In the genomic region with DNA sequence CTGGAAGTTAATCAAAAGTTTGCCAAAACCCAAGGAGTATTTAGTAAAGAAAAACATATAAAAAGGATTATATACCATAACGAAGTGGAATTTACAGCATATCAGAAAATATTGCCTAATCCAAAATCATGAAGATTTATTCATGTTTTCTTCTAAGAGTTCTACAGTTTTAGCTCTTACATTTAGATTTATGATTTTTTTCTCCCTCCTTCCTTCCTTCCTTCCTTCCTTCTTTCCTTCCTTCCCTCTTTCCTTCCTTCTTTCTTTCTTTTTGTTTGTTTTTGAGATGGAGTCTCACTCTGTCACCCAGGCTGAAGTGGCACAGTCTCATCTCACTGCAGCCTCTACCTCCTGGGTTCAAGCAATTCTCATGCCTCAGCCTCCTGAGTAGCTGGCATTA, we compare ENCODE assay signal across 2 cellular contexts.
TF ChIP-seq lines count a peak whose summit lies in the region.

No MANE protein-coding gene starts in this region.

TF ChIP-seq in HEK293, 187 proteins besides CTCF, POLR2A, EP300 and RAD21 (continued from another document):
- peak; percentile 85 for TF ChIP-seq ZNF366 (tag by site-specific recombination; conservative IDR thresholded peaks at IDR 0.05)

TF ChIP-seq in K562, 482 proteins besides CTCF, POLR2A, EP300 and RAD21 (continued from another document):
- TF ChIP-seq, protein P1, sequence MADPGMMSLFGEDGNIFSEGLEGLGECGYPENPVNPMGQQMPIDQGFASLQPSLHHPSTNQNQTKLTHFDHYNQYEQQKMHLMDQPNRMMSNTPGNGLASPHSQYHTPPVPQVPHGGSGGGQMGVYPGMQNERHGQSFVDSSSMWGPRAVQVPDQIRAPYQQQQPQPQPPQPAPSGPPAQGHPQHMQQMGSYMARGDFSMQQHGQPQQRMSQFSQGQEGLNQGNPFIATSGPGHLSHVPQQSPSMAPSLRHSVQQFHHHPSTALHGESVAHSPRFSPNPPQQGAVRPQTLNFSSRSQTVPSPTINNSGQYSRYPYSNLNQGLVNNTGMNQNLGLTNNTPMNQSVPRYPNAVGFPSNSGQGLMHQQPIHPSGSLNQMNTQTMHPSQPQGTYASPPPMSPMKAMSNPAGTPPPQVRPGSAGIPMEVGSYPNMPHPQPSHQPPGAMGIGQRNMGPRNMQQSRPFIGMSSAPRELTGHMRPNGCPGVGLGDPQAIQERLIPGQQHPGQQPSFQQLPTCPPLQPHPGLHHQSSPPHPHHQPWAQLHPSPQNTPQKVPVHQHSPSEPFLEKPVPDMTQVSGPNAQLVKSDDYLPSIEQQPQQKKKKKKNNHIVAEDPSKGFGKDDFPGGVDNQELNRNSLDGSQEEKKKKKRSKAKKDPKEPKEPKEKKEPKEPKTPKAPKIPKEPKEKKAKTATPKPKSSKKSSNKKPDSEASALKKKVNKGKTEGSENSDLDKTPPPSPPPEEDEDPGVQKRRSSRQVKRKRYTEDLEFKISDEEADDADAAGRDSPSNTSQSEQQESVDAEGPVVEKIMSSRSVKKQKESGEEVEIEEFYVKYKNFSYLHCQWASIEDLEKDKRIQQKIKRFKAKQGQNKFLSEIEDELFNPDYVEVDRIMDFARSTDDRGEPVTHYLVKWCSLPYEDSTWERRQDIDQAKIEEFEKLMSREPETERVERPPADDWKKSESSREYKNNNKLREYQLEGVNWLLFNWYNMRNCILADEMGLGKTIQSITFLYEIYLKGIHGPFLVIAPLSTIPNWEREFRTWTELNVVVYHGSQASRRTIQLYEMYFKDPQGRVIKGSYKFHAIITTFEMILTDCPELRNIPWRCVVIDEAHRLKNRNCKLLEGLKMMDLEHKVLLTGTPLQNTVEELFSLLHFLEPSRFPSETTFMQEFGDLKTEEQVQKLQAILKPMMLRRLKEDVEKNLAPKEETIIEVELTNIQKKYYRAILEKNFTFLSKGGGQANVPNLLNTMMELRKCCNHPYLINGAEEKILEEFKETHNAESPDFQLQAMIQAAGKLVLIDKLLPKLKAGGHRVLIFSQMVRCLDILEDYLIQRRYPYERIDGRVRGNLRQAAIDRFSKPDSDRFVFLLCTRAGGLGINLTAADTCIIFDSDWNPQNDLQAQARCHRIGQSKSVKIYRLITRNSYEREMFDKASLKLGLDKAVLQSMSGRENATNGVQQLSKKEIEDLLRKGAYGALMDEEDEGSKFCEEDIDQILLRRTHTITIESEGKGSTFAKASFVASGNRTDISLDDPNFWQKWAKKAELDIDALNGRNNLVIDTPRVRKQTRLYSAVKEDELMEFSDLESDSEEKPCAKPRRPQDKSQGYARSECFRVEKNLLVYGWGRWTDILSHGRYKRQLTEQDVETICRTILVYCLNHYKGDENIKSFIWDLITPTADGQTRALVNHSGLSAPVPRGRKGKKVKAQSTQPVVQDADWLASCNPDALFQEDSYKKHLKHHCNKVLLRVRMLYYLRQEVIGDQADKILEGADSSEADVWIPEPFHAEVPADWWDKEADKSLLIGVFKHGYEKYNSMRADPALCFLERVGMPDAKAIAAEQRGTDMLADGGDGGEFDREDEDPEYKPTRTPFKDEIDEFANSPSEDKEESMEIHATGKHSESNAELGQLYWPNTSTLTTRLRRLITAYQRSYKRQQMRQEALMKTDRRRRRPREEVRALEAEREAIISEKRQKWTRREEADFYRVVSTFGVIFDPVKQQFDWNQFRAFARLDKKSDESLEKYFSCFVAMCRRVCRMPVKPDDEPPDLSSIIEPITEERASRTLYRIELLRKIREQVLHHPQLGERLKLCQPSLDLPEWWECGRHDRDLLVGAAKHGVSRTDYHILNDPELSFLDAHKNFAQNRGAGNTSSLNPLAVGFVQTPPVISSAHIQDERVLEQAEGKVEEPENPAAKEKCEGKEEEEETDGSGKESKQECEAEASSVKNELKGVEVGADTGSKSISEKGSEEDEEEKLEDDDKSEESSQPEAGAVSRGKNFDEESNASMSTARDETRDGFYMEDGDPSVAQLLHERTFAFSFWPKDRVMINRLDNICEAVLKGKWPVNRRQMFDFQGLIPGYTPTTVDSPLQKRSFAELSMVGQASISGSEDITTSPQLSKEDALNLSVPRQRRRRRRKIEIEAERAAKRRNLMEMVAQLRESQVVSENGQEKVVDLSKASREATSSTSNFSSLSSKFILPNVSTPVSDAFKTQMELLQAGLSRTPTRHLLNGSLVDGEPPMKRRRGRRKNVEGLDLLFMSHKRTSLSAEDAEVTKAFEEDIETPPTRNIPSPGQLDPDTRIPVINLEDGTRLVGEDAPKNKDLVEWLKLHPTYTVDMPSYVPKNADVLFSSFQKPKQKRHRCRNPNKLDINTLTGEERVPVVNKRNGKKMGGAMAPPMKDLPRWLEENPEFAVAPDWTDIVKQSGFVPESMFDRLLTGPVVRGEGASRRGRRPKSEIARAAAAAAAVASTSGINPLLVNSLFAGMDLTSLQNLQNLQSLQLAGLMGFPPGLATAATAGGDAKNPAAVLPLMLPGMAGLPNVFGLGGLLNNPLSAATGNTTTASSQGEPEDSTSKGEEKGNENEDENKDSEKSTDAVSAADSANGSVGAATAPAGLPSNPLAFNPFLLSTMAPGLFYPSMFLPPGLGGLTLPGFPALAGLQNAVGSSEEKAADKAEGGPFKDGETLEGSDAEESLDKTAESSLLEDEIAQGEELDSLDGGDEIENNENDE (IDR thresholded peaks at IDR 0.05; ENCODE audit: low read depth, low read length) = no peak
- TF ChIP-seq ZNF583 (CRISPR knock-in tag; IDR thresholded peaks at IDR 0.05) = peak; percentile 92
- TF ChIP-seq, protein P2, sequence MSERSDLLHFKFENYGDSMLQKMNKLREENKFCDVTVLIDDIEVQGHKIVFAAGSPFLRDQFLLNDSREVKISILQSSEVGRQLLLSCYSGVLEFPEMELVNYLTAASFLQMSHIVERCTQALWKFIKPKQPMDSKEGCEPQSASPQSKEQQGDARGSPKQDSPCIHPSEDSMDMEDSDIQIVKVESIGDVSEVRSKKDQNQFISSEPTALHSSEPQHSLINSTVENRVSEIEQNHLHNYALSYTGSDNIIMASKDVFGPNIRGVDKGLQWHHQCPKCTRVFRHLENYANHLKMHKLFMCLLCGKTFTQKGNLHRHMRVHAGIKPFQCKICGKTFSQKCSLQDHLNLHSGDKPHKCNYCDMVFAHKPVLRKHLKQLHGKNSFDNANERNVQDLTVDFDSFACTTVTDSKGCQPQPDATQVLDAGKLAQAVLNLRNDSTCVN (CRISPR knock-in tag; IDR thresholded peaks at IDR 0.05) = no peak
- TF ChIP-seq, protein P3, sequence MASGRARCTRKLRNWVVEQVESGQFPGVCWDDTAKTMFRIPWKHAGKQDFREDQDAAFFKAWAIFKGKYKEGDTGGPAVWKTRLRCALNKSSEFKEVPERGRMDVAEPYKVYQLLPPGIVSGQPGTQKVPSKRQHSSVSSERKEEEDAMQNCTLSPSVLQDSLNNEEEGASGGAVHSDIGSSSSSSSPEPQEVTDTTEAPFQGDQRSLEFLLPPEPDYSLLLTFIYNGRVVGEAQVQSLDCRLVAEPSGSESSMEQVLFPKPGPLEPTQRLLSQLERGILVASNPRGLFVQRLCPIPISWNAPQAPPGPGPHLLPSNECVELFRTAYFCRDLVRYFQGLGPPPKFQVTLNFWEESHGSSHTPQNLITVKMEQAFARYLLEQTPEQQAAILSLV (tag; IDR thresholded peaks at IDR 0.05) = no peak
- no peak for TF ChIP-seq TCF3 (CRISPR knock-in tag; IDR thresholded peaks at IDR 0.05)
- no peak for TF ChIP-seq KLF6 (CRISPR knock-in tag; IDR thresholded peaks at IDR 0.05; ENCODE audit: borderline replicate concordance)
- TF ChIP-seq, protein P4, sequence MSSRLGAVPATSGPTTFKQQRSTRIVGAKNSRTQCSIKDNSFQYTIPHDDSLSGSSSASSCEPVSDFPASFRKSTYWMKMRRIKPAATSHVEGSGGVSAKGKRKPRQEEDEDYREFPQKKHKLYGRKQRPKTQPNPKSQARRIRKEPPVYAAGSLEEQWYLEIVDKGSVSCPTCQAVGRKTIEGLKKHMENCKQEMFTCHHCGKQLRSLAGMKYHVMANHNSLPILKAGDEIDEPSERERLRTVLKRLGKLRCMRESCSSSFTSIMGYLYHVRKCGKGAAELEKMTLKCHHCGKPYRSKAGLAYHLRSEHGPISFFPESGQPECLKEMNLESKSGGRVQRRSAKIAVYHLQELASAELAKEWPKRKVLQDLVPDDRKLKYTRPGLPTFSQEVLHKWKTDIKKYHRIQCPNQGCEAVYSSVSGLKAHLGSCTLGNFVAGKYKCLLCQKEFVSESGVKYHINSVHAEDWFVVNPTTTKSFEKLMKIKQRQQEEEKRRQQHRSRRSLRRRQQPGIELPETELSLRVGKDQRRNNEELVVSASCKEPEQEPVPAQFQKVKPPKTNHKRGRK (tag; IDR thresholded peaks at IDR 0.05) = peak; percentile 67
- TF ChIP-seq, protein P5, sequence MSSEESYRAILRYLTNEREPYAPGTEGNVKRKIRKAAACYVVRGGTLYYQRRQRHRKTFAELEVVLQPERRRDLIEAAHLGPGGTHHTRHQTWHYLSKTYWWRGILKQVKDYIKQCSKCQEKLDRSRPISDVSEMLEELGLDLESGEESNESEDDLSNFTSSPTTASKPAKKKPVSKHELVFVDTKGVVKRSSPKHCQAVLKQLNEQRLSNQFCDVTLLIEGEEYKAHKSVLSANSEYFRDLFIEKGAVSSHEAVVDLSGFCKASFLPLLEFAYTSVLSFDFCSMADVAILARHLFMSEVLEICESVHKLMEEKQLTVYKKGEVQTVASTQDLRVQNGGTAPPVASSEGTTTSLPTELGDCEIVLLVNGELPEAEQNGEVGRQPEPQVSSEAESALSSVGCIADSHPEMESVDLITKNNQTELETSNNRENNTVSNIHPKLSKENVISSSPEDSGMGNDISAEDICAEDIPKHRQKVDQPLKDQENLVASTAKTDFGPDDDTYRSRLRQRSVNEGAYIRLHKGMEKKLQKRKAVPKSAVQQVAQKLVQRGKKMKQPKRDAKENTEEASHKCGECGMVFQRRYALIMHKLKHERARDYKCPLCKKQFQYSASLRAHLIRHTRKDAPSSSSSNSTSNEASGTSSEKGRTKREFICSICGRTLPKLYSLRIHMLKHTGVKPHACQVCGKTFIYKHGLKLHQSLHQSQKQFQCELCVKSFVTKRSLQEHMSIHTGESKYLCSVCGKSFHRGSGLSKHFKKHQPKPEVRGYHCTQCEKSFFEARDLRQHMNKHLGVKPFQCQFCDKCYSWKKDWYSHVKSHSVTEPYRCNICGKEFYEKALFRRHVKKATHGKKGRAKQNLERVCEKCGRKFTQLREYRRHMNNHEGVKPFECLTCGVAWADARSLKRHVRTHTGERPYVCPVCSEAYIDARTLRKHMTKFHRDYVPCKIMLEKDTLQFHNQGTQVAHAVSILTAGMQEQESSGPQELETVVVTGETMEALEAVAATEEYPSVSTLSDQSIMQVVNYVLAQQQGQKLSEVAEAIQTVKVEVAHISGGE (CRISPR knock-in tag; IDR thresholded peaks at IDR 0.05) = no peak
- no peak for TF ChIP-seq KDM5B (IDR thresholded peaks at IDR 0.05; ENCODE audit: insufficient replicate concordance, low read depth, low read length)
- no peak for TF ChIP-seq MYC (IDR thresholded peaks at IDR 0.05; ENCODE audit: low read depth, low read length)
- no peak for TF ChIP-seq MYC (CRISPR knock-in tag; IDR thresholded peaks at IDR 0.05; ENCODE audit: borderline replicate concordance, low read depth)
- TF ChIP-seq ZC3H11A (IDR thresholded peaks at IDR 0.05; ENCODE audit: low read depth, low read length) = no peak
- no peak for TF ChIP-seq HCFC1 (IDR thresholded peaks at IDR 0.05; ENCODE audit: low read depth, low read length)
